Comparison of ENCODE assay signal across 13 cellular contexts in the genomic region with DNA sequence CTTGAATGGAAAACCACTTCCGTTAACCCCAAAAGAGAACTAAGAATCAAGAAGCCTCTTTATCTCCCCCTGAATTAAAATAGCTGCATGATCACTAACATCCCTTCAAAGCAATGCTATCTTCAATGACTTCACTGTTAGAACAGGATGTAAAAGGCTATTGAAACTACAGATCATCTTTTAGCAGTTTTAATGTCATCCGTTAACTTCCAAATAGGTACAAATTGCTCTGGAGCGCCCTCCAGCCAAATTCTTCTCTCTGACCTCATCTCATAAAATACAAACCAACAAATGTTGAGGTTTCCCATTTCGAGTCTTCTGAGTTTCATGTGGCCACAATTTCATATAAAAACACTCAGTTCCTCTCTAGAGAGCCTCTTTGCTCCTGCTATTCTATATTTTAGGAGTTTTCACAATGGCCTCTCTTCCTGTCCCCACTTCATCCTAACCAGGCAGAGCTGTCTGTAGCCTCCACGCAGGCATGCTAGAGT. TPM values are rescaled to one million over a fixed set of nuclear protein-coding genes. Genes with fewer than 3 reads are reported as not detected.
DNase-seq lines count a peak whose midpoint lies in the region; FAIRE-seq and TF ChIP-seq lines count a peak whose summit lies in the region.
"Had no signal": no experiment of that assay in that cellular context is flagged by ENCODE, and none has a peak within 500 bp of the region (broad histone marks: within the 10 kb centered on the region; RNA-seq: fewer than 3 reads in every experiment).

No MANE protein-coding gene starts in this region.

- H3K36me3 Mint-ChIP-seq in endodermal cell (ENCODE audit: low read depth) (peaks cover 21% of the 10 kb centered on the region), CD14-positive monocyte (peaks cover 6 to 14% of the 10 kb centered on the region in 2 donors)
- H3K36me3 Mint-ChIP-seq: activated CD4-positive, alpha-beta memory T cell treated with anti-CD3 and anti-CD28 coated beads for 36 hours; activated naive CD4-positive, alpha-beta T cell treated with anti-CD3 and anti-CD28 coated beads, Interleukin-2, amount 50 U/mL, for 24 hours had no signal

- no peaks in the 10 kb centered on the region for H3K27me3 ChIP-seq in endodermal cell (ENCODE audit: control insufficient read depth, insufficient read depth, low read length, poor library complexity, severe bottlenecking)
- H3K27me3 ChIP-seq: MG63 had no signal

- no peak overlapping the region for H3K4me3 Mint-ChIP-seq in endodermal cell
- H3K4me3 Mint-ChIP-seq in CD14-positive monocyte, result no peak overlapping the region
- H3K4me3 Mint-ChIP-seq: activated CD4-positive, alpha-beta memory T cell treated with anti-CD3 and anti-CD28 coated beads for 36 hours; activated naive CD4-positive, alpha-beta T cell treated with anti-CD3 and anti-CD28 coated beads, Interleukin-2, amount 50 U/mL, for 24 hours had no signal

- H3K9me3 Mint-ChIP-seq in endodermal cell (no peaks in the 10 kb centered on the region), CD14-positive monocyte (no peaks in the 10 kb centered on the region)
- H3K9me3 Mint-ChIP-seq: activated CD4-positive, alpha-beta memory T cell treated with anti-CD3 and anti-CD28 coated beads for 36 hours; activated naive CD4-positive, alpha-beta T cell treated with anti-CD3 and anti-CD28 coated beads, Interleukin-2, amount 50 U/mL, for 24 hours had no signal

- no peak overlapping the region for H3K9ac ChIP-seq in endodermal cell (ENCODE audit: extremely low read depth, low read length, poor library complexity, severe bottlenecking)

- H3K27me3 Mint-ChIP-seq in endodermal cell (ENCODE audit: insufficient read depth), result no peaks in the 10 kb centered on the region
- no peaks in the 10 kb centered on the region for H3K27me3 Mint-ChIP-seq in CD14-positive monocyte (ENCODE audit: low read depth in 3 of 3)

- H3K27ac ChIP-seq in endodermal cell (ENCODE audit: low read depth, low read length), result no peak overlapping the region

- H3K36me3 ChIP-seq in endodermal cell (ENCODE audit: control insufficient read depth, insufficient read depth, low read length), result no peaks in the 10 kb centered on the region
- H3K36me3 ChIP-seq: MG63 had no signal

- no peaks in the 10 kb centered on the region for H3K4me1 ChIP-seq in endodermal cell (ENCODE audit: control insufficient read depth, insufficient read depth, low read length)

- H3K4me3 ChIP-seq in endodermal cell (ENCODE audit: low read length), result no peak overlapping the region
- H3K4me3 ChIP-seq: MG63 had no signal

- TF ChIP-seq CTCF in endodermal cell (conservative IDR thresholded peaks at IDR 0.05) (no peak), CD14-positive monocyte (IDR thresholded peaks at IDR 0.05) (no peak)

- H3K27ac Mint-ChIP-seq in endodermal cell, result peak overlapping the region; percentile 25
- no peak overlapping the region for H3K27ac Mint-ChIP-seq in CD14-positive monocyte
- H3K27ac Mint-ChIP-seq: activated CD4-positive, alpha-beta memory T cell treated with anti-CD3 and anti-CD28 coated beads for 36 hours; activated naive CD4-positive, alpha-beta T cell treated with anti-CD3 and anti-CD28 coated beads, Interleukin-2, amount 50 U/mL, for 24 hours had no signal

- no peaks in the 10 kb centered on the region for H3K9me3 ChIP-seq in endodermal cell (ENCODE audit: control insufficient read depth, low read length)
- H3K9me3 ChIP-seq: MG63 had no signal

- DNase-seq in COLO829 (ENCODE audit: low spot score) (peak; percentile 74), GM19239 (ENCODE audit: insufficient read length, low spot score) (no peak), M059J (ENCODE audit: low read depth) (peak; percentile 62), endodermal cell (no peak), globus pallidus (ENCODE audit: low spot score) (no peak), CD14-positive monocyte (ENCODE audit: low spot score) (no peak), LoVo (ENCODE audit: low spot score) (no peak), NCI-H2196 treated with DMSO at 0.1 percent for 48 hours (lab: John Stamatoyannopoulos, UW; ENCODE audit: unreplicated experiment) (no peak)
- DNase-seq: activated CD4-positive, alpha-beta memory T cell treated with anti-CD3 and anti-CD28 coated beads for 36 hours; MG63 had no signal

- H3K4me1 Mint-ChIP-seq in endodermal cell, result peaks cover 18% of the 10 kb centered on the region
- H3K4me1 Mint-ChIP-seq in CD14-positive monocyte, result peaks cover 9% of the 10 kb centered on the region

- intact Hi-C loops in CD14-positive monocyte (cut with micrococcal nuclease), result no loop called here

- 89 to 96% methylated on average over 3 to 5 of the region's 5 CpGs for WGBS in endodermal cell (ENCODE audit: insufficient coverage in 1 of 2, insufficient read length in 1 of 2), 2 experiments

- peak; percentile 87 for FAIRE-seq in GM19239 (lab: Jason Lieb, UNC)
- FAIRE-seq: RCC 7860 had no signal

RNA-seq across cellular contexts. Expression of a gene that starts 38.0 kb away (rescaled TPM):
- total RNA-seq in M059J (2014; rRNA removed; shearing (Covaris generic)), result 1.6 and 3.8 TPM in 2 replicates
- total RNA-seq in endodermal cell, result 10 to 100 TPM; 47.7 to 48.4 TPM
- 19.4 TPM for polyA plus RNA-seq in endodermal cell (2013, experiment 1 of 2)
- polyA plus RNA-seq in endodermal cell (2013, experiment 2 of 2), result 15.0 TPM
- polyA plus RNA-seq in CD14-positive monocyte, result under 1 TPM; 0.09 to 0.12 TPM

RNA-seq across cellular contexts. Expression of a gene that starts 54.7 kb away (rescaled TPM):
- not detected in 2 replicates for total RNA-seq in M059J (2014; rRNA removed; shearing (Covaris generic))
- not detected for total RNA-seq in endodermal cell
- 13.7 TPM for polyA plus RNA-seq in endodermal cell (2013, experiment 1 of 2)
- polyA plus RNA-seq in endodermal cell (2013, experiment 2 of 2), result 9.0 TPM
- polyA plus RNA-seq in CD14-positive monocyte, result not detected
- total RNA-seq: activated CD4-positive, alpha-beta memory T cell treated with anti-CD3 and anti-CD28 coated beads for 36 hours; T-helper 2 cell treated with Interferon-gamma antibody and Interleukin-4, amounts not matched to agents 100 ng/mL and 5 ng/mL, for 36 hours had no signal

Comparison
In these comparisons a context has a peak if more than half of its experiments do, and no peak if none do; other contexts are left out.
1. DNase-seq: peak in COLO829 (single experiment) and M059J (single experiment); none in GM19239 (single experiment), endodermal cell (single experiment), globus pallidus (single experiment), CD14-positive monocyte (single experiment), LoVo (single experiment) and NCI-H2196 treated with DMSO at 0.1 percent for 48 hours (single experiment).
2. RNA of a gene that starts 38.0 kb away (total RNA-seq): 47.7 to 48.4 TPM in endodermal cell; 1.6 to 3.8 TPM in M059J; every median in the first group is over 10 times any median in the second.